In the genomic region with DNA sequence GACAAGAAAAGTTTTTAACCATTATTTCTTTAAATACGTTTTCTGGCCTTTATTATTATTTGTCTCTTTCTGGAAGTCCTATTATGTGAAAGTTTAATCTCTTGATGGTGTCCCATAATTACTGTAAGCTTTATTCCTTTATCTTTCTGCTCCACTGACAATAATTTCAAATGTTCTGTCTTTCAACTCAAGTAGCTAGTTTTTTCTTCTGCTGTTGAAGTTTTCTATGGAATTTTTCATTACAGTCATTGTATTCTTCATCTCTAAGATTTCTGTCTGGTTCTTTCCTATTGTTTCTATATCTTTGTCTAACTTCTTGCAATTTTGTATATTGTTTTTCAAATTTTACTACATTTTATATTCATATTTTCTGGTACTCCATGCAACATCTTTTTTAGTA, we compare ENCODE assay signal across 22 cellular contexts.
"Had no signal": no experiment of that assay in that cellular context is flagged by ENCODE, and none has a peak within 500 bp of the region (broad histone marks: within the 10 kb centered on the region; RNA-seq: fewer than 3 reads in every experiment).

No MANE protein-coding gene starts in this region.

- DNase-seq: activated CD4-positive, alpha-beta memory T cell treated with anti-CD3 and anti-CD28 coated beads, Interleukin-2, amount 10 ng/mL, durations not matched to agents 7 days and 5 days; activated CD4-positive, alpha-beta T cell treated with anti-CD3 and anti-CD28 coated beads for 1 hour; activated CD4-positive, alpha-beta T cell treated with anti-CD3 and anti-CD28 coated beads for 4 hours; activated CD4-positive, alpha-beta T cell treated with anti-CD3 and anti-CD28 coated beads, Interleukin-2, amount 10 ng/mL, durations not matched to agents 7 days and 5 days; activated CD4-positive, alpha-beta T cell treated with anti-CD3 and anti-CD28 coated beads, Interleukin-2, amount 50 U/mL, for 4 hours; activated CD8-positive, alpha-beta memory T cell treated with anti-CD3 and anti-CD28 coated beads, Interleukin-2, amount 50 U/mL, for 48 hours; activated gamma-delta T cell; activated naive CD4-positive, alpha-beta T cell; activated naive CD4-positive, alpha-beta T cell treated with anti-CD3 and anti-CD28 coated beads, Interleukin-2, amount 10 ng/mL, durations not matched to agents 7 days and 5 days; activated naive CD8-positive, alpha-beta T cell treated with anti-CD3 and anti-CD28 coated beads, Interleukin-2, amount 10 ng/mL, durations not matched to agents 7 days and 5 days; activated T-cell treated with anti-CD3 and anti-CD28 coated beads for 4 hours; activated T-cell treated with anti-CD3 and anti-CD28 coated beads, Interleukin-2, amount 50 U/mL, for 24 hours; activated T-cell treated with anti-CD3 and anti-CD28 coated beads, Interleukin-2, amount 50 U/mL, for 72 hours; amniotic stem cell; anterior cingulate cortex; brain microvascular endothelial cell; effector CD8-positive, alpha-beta T cell; esophagus squamous epithelium; foreskin fibroblast; head of caudate nucleus; hippocampal formation; T-helper 2 cell had no signal

- H3K4me3 ChIP-seq: esophagus squamous epithelium had no signal
